ENCODE assay signal across 10 cellular contexts in genomic region chr9:111866976-111867375, GRCh38. TPM values are rescaled to one million over a fixed set of nuclear protein-coding genes. Genes with fewer than 3 reads are reported as not detected.
DNase-seq lines count a peak whose midpoint lies in the region; ATAC-seq and TF ChIP-seq lines count a peak whose summit lies in the region.
"Had no signal": no experiment of that assay in that cellular context is flagged by ENCODE, and none has a peak within 500 bp of the region (broad histone marks: within the 10 kb centered on the region; RNA-seq: fewer than 3 reads in every experiment).

No MANE protein-coding gene starts in this region.

- no peak for ATAC-seq in HG03565 (IDR thresholded peaks at IDR 0.05; ENCODE audit: unreplicated experiment)

- in situ Hi-C loops in astrocyte of the spinal cord (cut with HindIII; ENCODE audit: low sequenced_read_pairs), result no loop called here

- DNase-seq in DMS53 treated with DMSO at 0.1 percent for 48 hours (lab: John Stamatoyannopoulos, UW; ENCODE audit: unreplicated experiment) (peak; percentile 87), LHCN-M2 (ENCODE audit: low read depth) (peak; percentile 69), astrocyte of the spinal cord (ENCODE audit: low read depth, low spot score) (peak; percentile 52), lung microvascular endothelial cell (ENCODE audit: low read depth in 2 of 2) (peak; percentile 14 to 86), posterior vena cava (ENCODE audit: low spot score) (no peak), NCI-H345 treated with DMSO at 0.1 percent for 48 hours (lab: John Stamatoyannopoulos, UW; ENCODE audit: unreplicated experiment) (no peak), NCI-H526 treated with DMSO at 0.1 percent for 48 hours (lab: John Stamatoyannopoulos, UW) (no peak)
- DNase-seq: KG1, left cardiac atrium had no signal

- TF ChIP-seq CTCF in astrocyte of the spinal cord (IDR thresholded peaks at IDR 0.05; ENCODE audit: low read depth, low read length), result no peak

- intact Hi-C loops in posterior vena cava (cut with DNase I), result no loop called here

- H3K4me3 ChIP-seq in astrocyte of the spinal cord (ENCODE audit: low read depth, low read length), result no peak overlapping the region

RNA-seq across cellular contexts. Expression of gene UGCG, which starts 29.6 kb away (rescaled TPM):
- total RNA-seq in LHCN-M2 (2014; rRNA removed), result 161 and 172 TPM in 2 replicates
- polyA plus RNA-seq in LHCN-M2 (2012), result 66.9 TPM
- total RNA-seq in lung microvascular endothelial cell, result 53.0 and 131 TPM in 2 replicates
- total RNA-seq in posterior vena cava, result 10 to 100 TPM; 21.0 to 32.7 TPM

Comparison
In these comparisons a context has a peak if more than half of its experiments do, and no peak if none do; other contexts are left out.
1. DNase-seq: peak in DMS53 treated with DMSO at 0.1 percent for 48 hours (single experiment), LHCN-M2 (single experiment), astrocyte of the spinal cord (single experiment) and lung microvascular endothelial cell (2 of 2); none in posterior vena cava (single experiment), NCI-H345 treated with DMSO at 0.1 percent for 48 hours (single experiment) and NCI-H526 treated with DMSO at 0.1 percent for 48 hours (single experiment).